8 cellular contexts compared by ENCODE assay signal in the genomic region with DNA sequence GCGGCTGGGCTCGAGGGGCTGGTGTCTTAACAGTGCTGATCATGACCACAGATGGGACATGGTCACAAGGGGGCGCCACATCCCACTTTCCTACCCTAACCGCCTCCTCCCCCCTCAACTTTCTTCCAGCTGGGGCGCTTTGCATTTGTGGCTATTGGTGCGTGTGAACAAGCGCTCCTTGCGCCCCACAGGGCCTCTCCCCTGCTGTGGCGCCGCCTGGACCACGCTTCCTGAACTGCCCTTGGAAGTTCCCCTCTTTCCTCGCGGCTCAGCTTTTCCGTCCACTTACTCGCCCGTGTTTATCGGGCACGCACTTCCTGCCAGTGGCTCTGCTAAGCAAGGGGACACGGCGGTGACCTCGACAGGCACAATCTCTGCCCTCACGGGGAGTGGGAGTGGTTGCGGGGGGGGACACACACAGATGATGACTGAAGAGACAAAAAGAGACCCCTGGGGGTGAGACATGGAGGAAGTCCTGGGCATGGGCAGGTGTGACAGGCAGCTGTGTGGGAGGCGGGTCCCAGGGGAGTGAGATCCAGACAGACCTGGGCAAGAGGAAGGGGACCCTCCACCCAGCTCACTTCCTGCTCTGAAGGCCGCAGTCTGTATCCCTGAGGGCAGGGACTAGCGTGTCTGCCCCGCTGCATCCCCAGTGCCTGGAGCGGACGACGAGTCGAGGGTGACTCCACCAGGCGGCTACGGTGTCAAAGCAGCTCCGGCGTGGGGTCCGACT. TPM values are rescaled to one million over a fixed set of nuclear protein-coding genes. Genes with fewer than 3 reads are reported as not detected.
DNase-seq lines count a peak whose midpoint lies in the region; TF ChIP-seq lines count a peak whose summit lies in the region.

No MANE protein-coding gene starts in this region.

- H3K36me3 Mint-ChIP-seq in activated T-helper 1 cell treated with anti-CD3 and anti-CD28 coated beads, Interleukin-12 subunit alpha, Interleukin-12 subunit beta, Interleukin-2, Interleukin-4 antibody, amounts not matched to agents 30 ng/mL and 10 ng/mL and 1 ng/mL, durations not matched to agents 14 hours and 24 hours and 36 hours (ENCODE audit: low read depth) = no peaks in the 10 kb centered on the region
- H3K36me3 Mint-ChIP-seq in neural progenitor cell = no peaks in the 10 kb centered on the region
- no peaks in the 10 kb centered on the region for H3K36me3 Mint-ChIP-seq in stimulated activated naive CD8-positive, alpha-beta T cell treated with anti-CD3 and anti-CD28 coated beads, Interleukin-15, Interleukin-2, amounts not matched to agents 100 ng/mL and 50 ng/mL, for 24 hours (ENCODE audit: low read depth)

- intact Hi-C loops in PC-9 (cut with micrococcal nuclease; ENCODE audit: unreplicated experiment) = loop anchor here (1.0 kb wide), 3 partner anchors 91 to 252 kb away; no protein-coding TSS in a partner anchor
- intact Hi-C loops in activated T-helper 1 cell treated with anti-CD3 and anti-CD28 coated beads, Interleukin-12 subunit alpha, Interleukin-12 subunit beta, Interleukin-2, Interleukin-4 antibody, amounts not matched to agents 30 ng/mL and 10 ng/mL and 1 ng/mL, durations not matched to agents 14 hours and 24 hours and 36 hours (cut with micrococcal nuclease) = loop anchor here (1.0 to 2.0 kb wide), 3 partner anchors 91 to 234 kb away; no protein-coding TSS in a partner anchor

- DNase-seq in AML-193 (lab: John Stamatoyannopoulos, UW) = peak; percentile 65 to 68
- DNase-seq in HK-2 (ENCODE audit: unreplicated experiment) = peak; percentile 90
- DNase-seq in PC-9 = peak in 1 of 2 experiments; percentile 77
- DNase-seq in activated T-helper 1 cell treated with anti-CD3 and anti-CD28 coated beads, Interleukin-12 subunit alpha, Interleukin-12 subunit beta, Interleukin-2, Interleukin-4 antibody, amounts not matched to agents 30 ng/mL and 10 ng/mL and 1 ng/mL, durations not matched to agents 14 hours and 24 hours and 36 hours (ENCODE audit: low spot score) = peak; percentile 43
- peak; percentile 60 for DNase-seq in fibroblast of the conjunctiva (ENCODE audit: low read depth)
- DNase-seq in neural progenitor cell (ENCODE audit: low spot score) = peak; percentile 90

- peak; percentile 34 for TF ChIP-seq POLR2A in GM19193 (IDR thresholded peaks at IDR 0.05; ENCODE audit: extremely low read depth, insufficient read depth, insufficient read length)

- CTCF ChIA-PET in PC-9 (lab: Charles Lee) = interaction anchor here (0.7 to 3.1 kb wide), 2 partner anchors 92 to 253 kb away, joined by 7 to 17 read pairs; no protein-coding TSS in a partner anchor

- no peak overlapping the region for H3K27ac Mint-ChIP-seq in activated T-helper 1 cell treated with anti-CD3 and anti-CD28 coated beads, Interleukin-12 subunit alpha, Interleukin-12 subunit beta, Interleukin-2, Interleukin-4 antibody, amounts not matched to agents 30 ng/mL and 10 ng/mL and 1 ng/mL, durations not matched to agents 14 hours and 24 hours and 36 hours
- peak overlapping the region; percentile 76 for H3K27ac Mint-ChIP-seq in neural progenitor cell
- H3K27ac Mint-ChIP-seq in stimulated activated naive CD8-positive, alpha-beta T cell treated with anti-CD3 and anti-CD28 coated beads, Interleukin-15, Interleukin-2, amounts not matched to agents 100 ng/mL and 50 ng/mL, for 24 hours = no peak overlapping the region

- no peaks in the 10 kb centered on the region for H3K27me3 ChIP-seq in PC-9 (ENCODE audit: insufficient read depth, low read depth)
- peaks cover 12% of the 10 kb centered on the region for H3K27me3 ChIP-seq in neural progenitor cell

- H3K9ac ChIP-seq in neural progenitor cell = no peak overlapping the region

- no peaks in the 10 kb centered on the region for H3K79me2 ChIP-seq in PC-9 (ENCODE audit: low read depth)
- no peaks in the 10 kb centered on the region for H3K79me2 ChIP-seq in neural progenitor cell (ENCODE audit: low read depth)

- peaks cover 43% of the 10 kb centered on the region for H4K20me1 ChIP-seq in PC-9 (ENCODE audit: insufficient read depth)
- H4K20me1 ChIP-seq in neural progenitor cell (ENCODE audit: low read depth) = peaks cover 20% of the 10 kb centered on the region

- POLR2A ChIA-PET in PC-9 (lab: Charles Lee; ENCODE audit: unreplicated experiment) = interaction anchor here (0.5 to 0.8 kb wide), 2 partner anchors 10 to 1239 kb away, joined by 3 to 5 read pairs; partner anchors contain the start of gene ZNF543

- no peaks in the 10 kb centered on the region for H3K4me1 ChIP-seq in PC-9 (replicated peaks; ENCODE audit: insufficient read depth)
- H3K4me1 ChIP-seq in neural progenitor cell = peaks cover 8% of the 10 kb centered on the region

- peak; percentile 64 for TF ChIP-seq CTCF in PC-9 (conservative IDR thresholded peaks at IDR 0.05)
- TF ChIP-seq CTCF in neural progenitor cell (IDR thresholded peaks at IDR 0.05) = peak; percentile 63

- no peaks in the 10 kb centered on the region for H3K9me2 ChIP-seq in PC-9 (ENCODE audit: insufficient read depth)

- H3K4me2 ChIP-seq in PC-9 (no peak overlapping the region), neural progenitor cell (peak overlapping the region; percentile 97)

- peaks cover 30% of the 10 kb centered on the region for H3F3A ChIP-seq in PC-9 (ENCODE audit: insufficient read depth, low read depth)
- peaks cover 12% of the 10 kb centered on the region for H3F3A ChIP-seq in neural progenitor cell (ENCODE audit: low read depth)

- no peaks in the 10 kb centered on the region for H3K36me3 ChIP-seq in PC-9 (ENCODE audit: low read depth)
- H3K36me3 ChIP-seq in neural progenitor cell = no peaks in the 10 kb centered on the region

- BruUV-seq in PC-9 (replicated peaks; lab: Mats Ljungman, UMichigan) = no TSS peak

- no peak overlapping the region for H2AFZ ChIP-seq in PC-9
- H2AFZ ChIP-seq in neural progenitor cell (replicated peaks) = peak overlapping the region; percentile 83

- no peaks in the 10 kb centered on the region for H3K9me3 Mint-ChIP-seq in activated T-helper 1 cell treated with anti-CD3 and anti-CD28 coated beads, Interleukin-12 subunit alpha, Interleukin-12 subunit beta, Interleukin-2, Interleukin-4 antibody, amounts not matched to agents 30 ng/mL and 10 ng/mL and 1 ng/mL, durations not matched to agents 14 hours and 24 hours and 36 hours
- no peaks in the 10 kb centered on the region for H3K9me3 Mint-ChIP-seq in neural progenitor cell
- no peaks in the 10 kb centered on the region for H3K9me3 Mint-ChIP-seq in stimulated activated naive CD8-positive, alpha-beta T cell treated with anti-CD3 and anti-CD28 coated beads, Interleukin-15, Interleukin-2, amounts not matched to agents 100 ng/mL and 50 ng/mL, for 24 hours

- H3K27ac ChIP-seq in PC-9 (no peak overlapping the region), neural progenitor cell (no peak overlapping the region)

- H3K4me3 ChIP-seq in PC-9 = no peak overlapping the region
- H3K4me3 ChIP-seq in neural progenitor cell = peak overlapping the region; percentile 57

- peak overlapping the region; percentile 76 for H3K4me3 Mint-ChIP-seq in activated T-helper 1 cell treated with anti-CD3 and anti-CD28 coated beads, Interleukin-12 subunit alpha, Interleukin-12 subunit beta, Interleukin-2, Interleukin-4 antibody, amounts not matched to agents 30 ng/mL and 10 ng/mL and 1 ng/mL, durations not matched to agents 14 hours and 24 hours and 36 hours
- peak overlapping the region; percentile 81 for H3K4me3 Mint-ChIP-seq in neural progenitor cell
- peak overlapping the region; percentile 69 for H3K4me3 Mint-ChIP-seq in stimulated activated naive CD8-positive, alpha-beta T cell treated with anti-CD3 and anti-CD28 coated beads, Interleukin-15, Interleukin-2, amounts not matched to agents 100 ng/mL and 50 ng/mL, for 24 hours

- H3K9me3 ChIP-seq in PC-9 (ENCODE audit: insufficient read depth, low read depth) = no peaks in the 10 kb centered on the region
- no peaks in the 10 kb centered on the region for H3K9me3 ChIP-seq in neural progenitor cell (ENCODE audit: low read depth)

- no peaks in the 10 kb centered on the region for H3K27me3 Mint-ChIP-seq in activated T-helper 1 cell treated with anti-CD3 and anti-CD28 coated beads, Interleukin-12 subunit alpha, Interleukin-12 subunit beta, Interleukin-2, Interleukin-4 antibody, amounts not matched to agents 30 ng/mL and 10 ng/mL and 1 ng/mL, durations not matched to agents 14 hours and 24 hours and 36 hours (ENCODE audit: insufficient read depth)
- H3K27me3 Mint-ChIP-seq in neural progenitor cell (ENCODE audit: insufficient read depth, low read depth) = peaks cover 9% of the 10 kb centered on the region
- peaks cover 3% of the 10 kb centered on the region for H3K27me3 Mint-ChIP-seq in stimulated activated naive CD8-positive, alpha-beta T cell treated with anti-CD3 and anti-CD28 coated beads, Interleukin-15, Interleukin-2, amounts not matched to agents 100 ng/mL and 50 ng/mL, for 24 hours

- peaks cover 9% of the 10 kb centered on the region for H3K4me1 Mint-ChIP-seq in activated T-helper 1 cell treated with anti-CD3 and anti-CD28 coated beads, Interleukin-12 subunit alpha, Interleukin-12 subunit beta, Interleukin-2, Interleukin-4 antibody, amounts not matched to agents 30 ng/mL and 10 ng/mL and 1 ng/mL, durations not matched to agents 14 hours and 24 hours and 36 hours (ENCODE audit: low read depth)
- H3K4me1 Mint-ChIP-seq in neural progenitor cell = peaks cover 10% of the 10 kb centered on the region
- H3K4me1 Mint-ChIP-seq in stimulated activated naive CD8-positive, alpha-beta T cell treated with anti-CD3 and anti-CD28 coated beads, Interleukin-15, Interleukin-2, amounts not matched to agents 100 ng/mL and 50 ng/mL, for 24 hours (ENCODE audit: low read depth) = peaks cover 14% of the 10 kb centered on the region

RNA-seq across cellular contexts. Expression of gene ZNF787, which starts 40.3 kb away (rescaled TPM):
- total RNA-seq in PC-9 (2021) = 51.4 and 51.5 TPM in 2 replicates
- 41.8 and 42.6 TPM in 2 replicates for total RNA-seq in activated T-helper 1 cell treated with anti-CD3 and anti-CD28 coated beads, Interleukin-12 subunit alpha, Interleukin-12 subunit beta, Interleukin-2, Interleukin-4 antibody, amounts not matched to agents 30 ng/mL and 10 ng/mL and 1 ng/mL, durations not matched to agents 14 hours and 24 hours and 36 hours
- total RNA-seq in neural progenitor cell (ENCODE audit: low replicate concordance) = 2.2 and 30.0 TPM in 2 replicates
